Comparison of ENCODE assay signal across 18 cellular contexts in the genomic region with DNA sequence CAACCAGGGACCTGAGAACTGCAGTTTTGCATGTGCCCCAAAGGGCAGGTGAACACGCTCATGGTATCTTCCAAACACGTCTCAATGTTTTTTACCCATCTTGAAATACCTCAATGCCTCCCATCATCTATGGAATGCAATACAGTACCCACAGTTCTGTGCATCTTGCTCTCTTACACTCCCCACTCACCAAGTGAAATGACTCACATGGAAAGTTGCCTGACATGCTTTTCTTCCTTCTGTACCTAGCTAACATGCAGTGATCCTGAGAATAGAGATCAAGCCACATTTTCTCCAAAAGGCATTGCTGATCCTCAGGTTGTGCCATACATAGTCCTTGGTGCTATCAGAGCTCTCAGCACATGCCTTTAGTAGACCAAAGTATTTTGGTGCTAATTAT.
DNase-seq lines count a peak whose midpoint lies in the region; ATAC-seq, FAIRE-seq and TF ChIP-seq lines count a peak whose summit lies in the region.
"Had no signal": no experiment of that assay in that cellular context is flagged by ENCODE, and none has a peak within 500 bp of the region (broad histone marks: within the 10 kb centered on the region; RNA-seq: fewer than 3 reads in every experiment).

No MANE protein-coding gene starts in this region.

- H3K27ac ChIP-seq in aorta (ENCODE audit: low read depth in 1 of 2, low read length in 2 of 2) = no peak overlapping the region
- H3K27ac ChIP-seq: BLaER1 treated with 17β-estradiol and CSF1 and Interleukin-3, amounts not matched to agents 10 nM and 100 nM; HL-60 had no signal

- H3K4me3 ChIP-seq in bronchial epithelial cell (ENCODE audit: low read depth, low read length) (no peak overlapping the region), fibroblast of mammary gland (ENCODE audit: control insufficient read depth, low read depth, low read length) (no peak overlapping the region), aorta (ENCODE audit: low read length in 2 of 2) (no peak overlapping the region)
- H3K4me3 ChIP-seq: BLaER1 treated with 17β-estradiol and CSF1 and Interleukin-3, amounts not matched to agents 10 nM and 100 nM; GM12878; HAP-1 had no signal

- intact Hi-C loops in aorta (cut with DNase I) = no loop called here

- WGBS in aorta, 2 donors = 77 to 80% methylated on average over 2 of the region's 2 CpGs

- H3K9me3 ChIP-seq in aorta (ENCODE audit: control insufficient read depth, low read length) = peaks cover 6% of the 10 kb centered on the region
- H3K9me3 ChIP-seq: HAP-1 had no signal

- H3K27me3 ChIP-seq in bronchial epithelial cell (ENCODE audit: control insufficient read depth, insufficient read depth, low read length) = no peaks in the 10 kb centered on the region
- no peaks in the 10 kb centered on the region for H3K27me3 ChIP-seq in aorta (ENCODE audit: control insufficient read depth in 1 of 2, insufficient read depth in 2 of 2, low read length in 1 of 2)
- H3K27me3 ChIP-seq: BLaER1 treated with 17β-estradiol and CSF1 and Interleukin-3, amounts not matched to agents 10 nM and 100 nM had no signal

- peak; percentile 91 for FAIRE-seq in bronchial epithelial cell (lab: Jason Lieb, UNC)
- FAIRE-seq: GM12878, GM19239 had no signal

- no peak for TF ChIP-seq CTCF in bronchial epithelial cell (IDR thresholded peaks at IDR 0.05; ENCODE audit: insufficient read depth, low read length, severe bottlenecking)
- TF ChIP-seq CTCF in fibroblast of mammary gland (conservative IDR thresholded peaks at IDR 0.05; ENCODE audit: control insufficient read depth, insufficient read depth, low read depth, low read length) = no peak

- H3K36me3 ChIP-seq in bronchial epithelial cell (ENCODE audit: control insufficient read depth, insufficient read depth, low read length) = no peaks in the 10 kb centered on the region
- H3K36me3 ChIP-seq in aorta (ENCODE audit: control insufficient read depth in 1 of 2, insufficient read depth in 2 of 2, low read length in 1 of 2) = no peaks in the 10 kb centered on the region
- H3K36me3 ChIP-seq: BLaER1 treated with 17β-estradiol and CSF1 and Interleukin-3, amounts not matched to agents 10 nM and 100 nM; HAP-1 had no signal

- no peak for ATAC-seq in GM19023 (IDR thresholded peaks at IDR 0.05; ENCODE audit: unreplicated experiment)
- ATAC-seq in aorta (ENCODE audit: low FRiP score) = no peak
- ATAC-seq: CD8-positive, alpha-beta T cell; GM12878 had no signal

- DNase-seq in NCI-H226 = peak; percentile 23
- DNase-seq in bronchial epithelial cell (ENCODE audit: low read depth) = peak; percentile 61
- DNase-seq in fibroblast of mammary gland (ENCODE audit: low read depth) = peak; percentile 6
- DNase-seq in renal cortical epithelial cell (ENCODE audit: low read depth) = peak; percentile 3
- no peak for DNase-seq in stimulated activated CD4-positive, alpha-beta T cell treated with anti-CD3 and anti-CD28 coated beads, Interleukin-12 subunit alpha, Interleukin-12 subunit beta, amount 100 ng/mL, for 4 hours
- no peak for DNase-seq in aorta
- DNase-seq: Calu3; CD8-positive, alpha-beta T cell; DMS 273 treated with DMSO at 0.1 percent for 48 hours; DMS53; DND-41; EL had no signal

- H3K4me1 ChIP-seq in aorta (ENCODE audit: control insufficient read depth in 1 of 2, insufficient read depth in 2 of 2, low read length in 2 of 2) = no peaks in the 10 kb centered on the region
- H3K4me1 ChIP-seq: BLaER1 treated with 17β-estradiol and CSF1 and Interleukin-3, amounts not matched to agents 10 nM and 100 nM; HAP-1 had no signal

Comparison
In these comparisons a context has a peak if more than half of its experiments do, and no peak if none do; other contexts are left out.
1. DNase-seq: peak in NCI-H226 (single experiment), bronchial epithelial cell (single experiment), fibroblast of mammary gland (single experiment) and renal cortical epithelial cell (single experiment); none in stimulated activated CD4-positive, alpha-beta T cell treated with anti-CD3 and anti-CD28 coated beads, Interleukin-12 subunit alpha, Interleukin-12 subunit beta, amount 100 ng/mL, for 4 hours (single experiment) and aorta (0 of 2).